In the genomic region with DNA sequence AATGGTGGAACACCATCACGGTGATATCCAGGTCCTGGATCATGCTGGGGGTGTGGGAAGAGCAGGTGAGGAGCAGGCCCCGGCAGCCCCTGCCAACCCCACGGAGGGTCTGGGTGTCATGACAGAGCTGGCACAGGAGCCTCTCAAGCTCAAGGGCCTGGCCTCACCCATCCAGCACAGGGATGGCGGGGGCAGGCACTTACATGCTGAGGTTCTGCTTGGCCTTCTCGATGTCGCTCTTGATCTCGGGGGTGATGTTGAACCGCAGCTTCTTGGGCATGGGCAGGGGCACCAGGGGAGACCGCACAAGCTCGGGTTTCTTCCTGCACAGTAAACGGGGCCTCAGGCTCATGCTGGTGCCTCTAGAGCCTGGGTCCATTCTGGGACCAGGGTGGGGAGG, we compare ENCODE assay signal across 1 cellular context.
A peak's percentile ranks its signal among the peaks of the same experiment; 100 is the strongest.
TF ChIP-seq lines count a peak whose summit lies in the region.

No MANE protein-coding gene starts in this region.

TF ChIP-seq in HepG2, 621 proteins besides CTCF, POLR2A, EP300 and RAD21:
- no peak for TF ChIP-seq ZNF770 (CRISPR knock-in tag; IDR thresholded peaks at IDR 0.05)
- peak; percentile 29 for TF ChIP-seq AGO2 (optimal IDR thresholded peaks at IDR 0.05; ENCODE audit: low read depth, low read length)
